In genomic region chr7:95425694-95426093, GRCh38 we compare ENCODE assay signal across 24 cellular contexts. TPM values are rescaled to one million over a fixed set of nuclear protein-coding genes. Genes with fewer than 3 reads are reported as not detected.
A peak's percentile ranks its signal among the peaks of the same experiment; 100 is the strongest.
DNase-seq lines count a peak whose midpoint lies in the region; ATAC-seq, FAIRE-seq and TF ChIP-seq lines count a peak whose summit lies in the region.
"Had no signal": no experiment of that assay in that cellular context is flagged by ENCODE, and none has a peak within 500 bp of the region (broad histone marks: within the 10 kb centered on the region; RNA-seq: fewer than 3 reads in every experiment).

No MANE protein-coding gene starts in this region.

- WGBS in pancreas, 2 donors = 89% methylated on average over 2 of the region's 2 CpGs

- DNase-seq in caudate nucleus (lab: John Stamatoyannopoulos, UW) = no peak
- no peak for DNase-seq in kidney
- DNase-seq in pancreas = no peak
- DNase-seq in activated T-cell treated with anti-CD3 and anti-CD28 coated beads, Interleukin-2, amount 50 U/mL, for 48 hours = no peak
- DNase-seq in stimulated activated naive CD8-positive, alpha-beta T cell treated with anti-CD3 and anti-CD28 coated beads, Interleukin-15, Interleukin-2, amounts not matched to agents 100 U/mL and 50 U/mL, for 24 hours = no peak
- no peak for DNase-seq in NAMALWA (ENCODE audit: low spot score)
- no peak for DNase-seq in NCI-H510A treated with DMSO at 0.1 percent for 48 hours (lab: John Stamatoyannopoulos, UW)
- DNase-seq: AML-193; Caco-2; CD4-positive, alpha-beta T cell; GDM1; GOT3; H7; HFFc6 had no signal

- H3K36me3 ChIP-seq in kidney (ENCODE audit: control insufficient read depth in 1 of 2, insufficient read depth in 2 of 2, low read length in 2 of 2) = no peaks in the 10 kb centered on the region
- no peaks in the 10 kb centered on the region for H3K36me3 ChIP-seq in pancreas

- intact Hi-C loops in kidney (cut with DNase I) (no loop called here), pancreas (cut with DNase I) (no loop called here)

- H3K4me1 ChIP-seq in kidney (ENCODE audit: control insufficient read depth in 1 of 2, insufficient read depth in 1 of 2, low read depth in 1 of 2, low read length in 2 of 2) (no peaks in the 10 kb centered on the region), pancreas (peaks cover 0 to 18% (median 0%) of the 10 kb centered on the region in 3 donors)

- H3K4me3 ChIP-seq in kidney (ENCODE audit: low read length in 2 of 2) (no peak overlapping the region), pancreas (no peak overlapping the region)

- ATAC-seq in pancreas = no peak
- no peak for ATAC-seq in stimulated activated naive CD8-positive, alpha-beta T cell treated with anti-CD3 and anti-CD28 coated beads, Interleukin-15, Interleukin-2, amounts not matched to agents 100 U/mL and 50 U/mL, for 24 hours
- ATAC-seq: HCT116, HepG2 had no signal

- FAIRE-seq in G401.6 (lab: Jason Lieb, UNC) (peak; percentile 91), kidney (lab: Jason Lieb, UNC) (peak; percentile 55), pancreas (lab: Jason Lieb, UNC) (peak; percentile 49)
- FAIRE-seq: D721Med, GM12892, GM18507, HepG2 had no signal

- no peaks in the 10 kb centered on the region for H3K9me3 ChIP-seq in kidney (ENCODE audit: control insufficient read depth in 1 of 2, low read length in 2 of 2)
- no peaks in the 10 kb centered on the region for H3K9me3 ChIP-seq in pancreas
- H3K9me3 ChIP-seq: Caco-2 had no signal

- no peaks in the 10 kb centered on the region for H3K27me3 ChIP-seq in pancreas

- TF ChIP-seq CTCF in kidney (IDR thresholded peaks at IDR 0.05; ENCODE audit: borderline replicate concordance, extremely low read depth, insufficient read depth) (no peak), pancreas (IDR thresholded peaks at IDR 0.05) (no peak)

- H3K9ac ChIP-seq in kidney (ENCODE audit: low read length in 2 of 2) = no peak overlapping the region

- H3K27ac ChIP-seq in caudate nucleus (ENCODE audit: low read depth, low read length) (peak overlapping the region; percentile 2), kidney (ENCODE audit: low read depth in 2 of 2, low read length in 2 of 2) (no peak overlapping the region), pancreas (no peak overlapping the region)
- H3K27ac ChIP-seq: C4-2B had no signal

RNA-seq across cellular contexts. Expression of gene PON2, which starts 9.1 kb away (rescaled TPM):
- total RNA-seq in kidney (191 TPM), pancreas (10 to 100 TPM; 10.5 to 36.2 (median 17.6) TPM)
- polyA plus RNA-seq in kidney (ENCODE audit: insufficient read depth, low read depth, low replicate concordance) (61.8 TPM), pancreas (10 to 100 TPM; 20.5 to 48.3 TPM)

RNA-seq across cellular contexts. Expression of gene PON3, which starts 29.5 kb away (rescaled TPM):
- total RNA-seq in kidney (1.6 TPM), pancreas (1 to 10 TPM; 2.4 to 5.5 (median 3.3) TPM)
- polyA plus RNA-seq in kidney (ENCODE audit: insufficient read depth, low read depth, low replicate concordance) (1.9 TPM), pancreas (1 to 10 TPM; 5.8 to 9.3 TPM)
- total RNA-seq: A172; CD4-positive, alpha-beta T cell; H7; HFFc6 had no signal
- polyA plus RNA-seq: BJ, IgD-negative memory B cell had no signal
